10 cellular contexts compared by ENCODE assay signal in genomic region chr19:6042776-6043726, GRCh38.
"Had no signal": no experiment of that assay in that cellular context is flagged by ENCODE, and none has a peak within 500 bp of the region (broad histone marks: within the 10 kb centered on the region; RNA-seq: fewer than 3 reads in every experiment).

No MANE protein-coding gene starts in this region.

- H3K27me3 Mint-ChIP-seq: activated naive CD4-positive, alpha-beta T cell treated with anti-CD3 and anti-CD28 coated beads, Interleukin-2, amount 10 ng/mL, durations not matched to agents 7 days and 5 days had no signal

- H3K36me3 Mint-ChIP-seq: activated naive CD4-positive, alpha-beta T cell treated with anti-CD3 and anti-CD28 coated beads, Interleukin-2, amount 10 ng/mL, durations not matched to agents 7 days and 5 days had no signal

- H3K4me3 ChIP-seq: SJSA1 had no signal

- H3K4me3 Mint-ChIP-seq: activated naive CD4-positive, alpha-beta T cell treated with anti-CD3 and anti-CD28 coated beads, Interleukin-2, amount 10 ng/mL, durations not matched to agents 7 days and 5 days; endodermal cell; immature natural killer cell had no signal

- H3K27ac Mint-ChIP-seq: activated naive CD4-positive, alpha-beta T cell treated with anti-CD3 and anti-CD28 coated beads, Interleukin-2, amount 10 ng/mL, durations not matched to agents 7 days and 5 days; endodermal cell had no signal

- H3K36me3 ChIP-seq: SJSA1 had no signal

- DNase-seq: activated CD4-positive, alpha-beta T cell treated with anti-CD3 and anti-CD28 coated beads, Interleukin-2, amount 50 U/mL, for 48 hours; activated CD4-positive, CD25-positive, alpha-beta regulatory T cell treated with anti-CD3 and anti-CD28 coated beads, Interleukin-2, amount 50 U/mL, for 72 hours; activated naive CD4-positive, alpha-beta T cell treated with anti-CD3 and anti-CD28 coated beads, Interleukin-2, amount 10 ng/mL, durations not matched to agents 7 days and 5 days; endodermal cell; immature natural killer cell; left colon; mammary epithelial cell; T-helper 9 cell; trophoblast cell had no signal

- H3K27me3 ChIP-seq: SJSA1 had no signal

- H3K9me3 ChIP-seq: SJSA1 had no signal

- H3K9me3 Mint-ChIP-seq: activated naive CD4-positive, alpha-beta T cell treated with anti-CD3 and anti-CD28 coated beads, Interleukin-2, amount 10 ng/mL, durations not matched to agents 7 days and 5 days; endodermal cell; immature natural killer cell had no signal

- ATAC-seq: left colon had no signal

- H3K4me1 ChIP-seq: SJSA1 had no signal

- H3K4me1 Mint-ChIP-seq: activated naive CD4-positive, alpha-beta T cell treated with anti-CD3 and anti-CD28 coated beads, Interleukin-2, amount 10 ng/mL, durations not matched to agents 7 days and 5 days; immature natural killer cell had no signal

- H3K27ac ChIP-seq: SJSA1 had no signal
